Comparison of ENCODE assay signal across 9 cellular contexts in the genomic region with DNA sequence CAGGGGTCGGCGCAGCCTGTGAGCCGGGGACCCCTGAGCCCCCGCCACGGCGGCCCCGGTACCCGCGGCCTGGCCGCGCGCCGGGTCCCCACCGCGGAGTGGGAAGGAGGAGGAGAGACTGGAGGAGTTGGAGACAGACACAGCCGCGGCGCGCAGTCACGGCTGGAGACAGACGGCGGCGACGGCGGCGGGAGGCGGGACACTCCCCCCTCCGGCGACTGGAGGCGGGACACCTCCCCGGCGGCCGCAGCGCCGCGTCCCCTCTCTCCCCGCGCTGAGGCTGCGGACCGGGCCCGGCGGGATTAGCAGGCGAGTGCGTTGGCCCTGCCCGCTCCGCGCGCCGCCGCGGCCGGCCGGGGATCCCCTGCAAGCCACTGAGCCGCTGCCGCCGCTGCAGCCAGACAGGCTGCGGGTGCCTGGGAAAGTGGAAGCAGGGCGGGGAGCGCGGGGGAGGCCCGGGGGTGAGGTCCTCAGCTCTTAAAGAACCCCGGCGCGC. TPM values are rescaled to one million over a fixed set of nuclear protein-coding genes. Genes with fewer than 3 reads are reported as not detected.
DNase-seq lines count a peak whose midpoint lies in the region; ATAC-seq, FAIRE-seq and TF ChIP-seq lines count a peak whose summit lies in the region.
"Had no signal": no experiment of that assay in that cellular context is flagged by ENCODE, and none has a peak within 500 bp of the region (broad histone marks: within the 10 kb centered on the region; RNA-seq: fewer than 3 reads in every experiment).

No MANE protein-coding gene starts in this region.

- no peak overlapping the region for H2AK5ac ChIP-seq in trophoblast cell (ENCODE audit: low read length)

- peak; percentile 29 to 38 for ATAC-seq in CD4-positive, CD25-positive, alpha-beta regulatory T cell (ENCODE audit: low read depth in 2 of 2)
- peak; percentile 40 for ATAC-seq in GM21526 (IDR thresholded peaks at IDR 0.05; ENCODE audit: low FRiP score, unreplicated experiment)

- no peak overlapping the region for H3K18ac ChIP-seq in trophoblast cell (ENCODE audit: low read length)

- H3K79me1 ChIP-seq in trophoblast cell (ENCODE audit: low read length) = peaks cover 12% of the 10 kb centered on the region

- H3K9me3 Mint-ChIP-seq in CD4-positive, CD25-positive, alpha-beta regulatory T cell = no peaks in the 10 kb centered on the region
- H3K9me3 Mint-ChIP-seq: IgD-negative memory B cell had no signal

- peak overlapping the region; percentile 81 for H2BK120ac ChIP-seq in trophoblast cell (ENCODE audit: insufficient read depth, low read length, poor library complexity)

- no peaks in the 10 kb centered on the region for H4K20me1 ChIP-seq in OCI-LY1 (ENCODE audit: insufficient read depth, low read length)

- H3K4me3 ChIP-seq in CD4-positive, CD25-positive, alpha-beta regulatory T cell (ENCODE audit: low read depth, low read length) = no peak overlapping the region
- H3K4me3 ChIP-seq in OCI-LY1 (ENCODE audit: low read depth, low read length, poor library complexity, severe bottlenecking) = peak overlapping the region; percentile 58
- peak overlapping the region; percentile 86 for H3K4me3 ChIP-seq in trophoblast cell (ENCODE audit: low read depth, low read length)
- H3K4me3 ChIP-seq in urinary bladder (ENCODE audit: low read depth, low read length) = peak overlapping the region; percentile 90

- H3K23ac ChIP-seq in trophoblast cell (ENCODE audit: low read length) = no peak overlapping the region

- H3K4me2 ChIP-seq in OCI-LY1 (ENCODE audit: low read length) (peak overlapping the region; percentile 70), trophoblast cell (ENCODE audit: low read length) (peak overlapping the region; percentile 81)

- no peaks in the 10 kb centered on the region for H3F3A ChIP-seq in OCI-LY1 (ENCODE audit: insufficient read depth, low read length)

- intact Hi-C loops in head of caudate nucleus (cut with DNase I) = loop anchor here (10.0 kb wide), 3 partner anchors 157 to 507 kb away; a partner anchor contains a TSS

- H3K9me3 ChIP-seq in CD4-positive, CD25-positive, alpha-beta regulatory T cell (ENCODE audit: control insufficient read depth in 2 of 2, low read length in 2 of 2) = no peaks in the 10 kb centered on the region
- H3K9me3 ChIP-seq in OCI-LY1 (ENCODE audit: low read length) (no peaks in the 10 kb centered on the region), trophoblast cell (ENCODE audit: insufficient read depth, low read depth, low read length) (no peaks in the 10 kb centered on the region)

- H3K27ac ChIP-seq in CD4-positive, CD25-positive, alpha-beta regulatory T cell (ENCODE audit: insufficient read depth, low read length, poor library complexity, severe bottlenecking) = peak overlapping the region; percentile 11
- H3K27ac ChIP-seq in OCI-LY1 (ENCODE audit: low read depth, low read length, poor library complexity, severe bottlenecking) (no peak overlapping the region), trophoblast cell (ENCODE audit: low read depth, low read length) (peak overlapping the region; percentile 13), urinary bladder (ENCODE audit: low read depth) (no peak overlapping the region)

- H3K9me2 ChIP-seq in OCI-LY1 (ENCODE audit: low read depth, low read length) = no peaks in the 10 kb centered on the region

- H3K27ac Mint-ChIP-seq in CD4-positive, CD25-positive, alpha-beta regulatory T cell = no peak overlapping the region

- peak overlapping the region; percentile 66 for H4K8ac ChIP-seq in trophoblast cell (ENCODE audit: low read depth, low read length)

- H2BK12ac ChIP-seq in trophoblast cell (ENCODE audit: low read length) = no peak overlapping the region

- H3K4me1 ChIP-seq in CD4-positive, CD25-positive, alpha-beta regulatory T cell (ENCODE audit: control insufficient read depth, insufficient read depth, low read length, poor library complexity, severe bottlenecking) = peaks cover 28% of the 10 kb centered on the region
- H3K4me1 ChIP-seq in OCI-LY1 (ENCODE audit: insufficient read depth, low read length, severe bottlenecking) (peaks cover 6% of the 10 kb centered on the region), trophoblast cell (ENCODE audit: control insufficient read depth in 1 of 2, insufficient read depth in 2 of 2, low read length in 2 of 2) (peaks cover 9 to 20% of the 10 kb centered on the region in 2 experiments), urinary bladder (ENCODE audit: insufficient read depth) (peaks cover 2% of the 10 kb centered on the region)

- H3K14ac ChIP-seq in trophoblast cell (ENCODE audit: low read length) = peak overlapping the region; percentile 25

- no peaks in the 10 kb centered on the region for H3K79me2 ChIP-seq in OCI-LY1 (ENCODE audit: insufficient read depth, low read length)
- peaks cover 7% of the 10 kb centered on the region for H3K79me2 ChIP-seq in trophoblast cell (ENCODE audit: control insufficient read depth, insufficient read depth, low read length, poor library complexity)

- H4K12ac ChIP-seq in trophoblast cell (ENCODE audit: low read depth, low read length) = no peak overlapping the region

- H2BK5ac ChIP-seq in trophoblast cell (ENCODE audit: low read depth, low read length, poor library complexity) = no peak overlapping the region

- peak; percentile 52 to 62 (median 55) for DNase-seq in CD4-positive, CD25-positive, alpha-beta regulatory T cell
- peak; percentile 15 for DNase-seq in activated gamma-delta T cell treated with Interleukin-2 at 50 U/mL for 16 hours
- peak in 39 of 42 donors; percentile 59 to 88 (median 74) for DNase-seq in head of caudate nucleus
- DNase-seq in trophoblast cell = peak; percentile 25 to 39
- DNase-seq in HTR-8/SVneo (ENCODE audit: insufficient read length, low spot score) = no peak

- H3K36me3 ChIP-seq in CD4-positive, CD25-positive, alpha-beta regulatory T cell (ENCODE audit: control insufficient read depth, insufficient read depth, low read length) = no peaks in the 10 kb centered on the region
- H3K36me3 ChIP-seq in OCI-LY1 (ENCODE audit: insufficient read depth, low read length) = no peaks in the 10 kb centered on the region
- H3K36me3 ChIP-seq in trophoblast cell (ENCODE audit: control insufficient read depth in 1 of 2, insufficient read depth in 2 of 2, low read length in 2 of 2) = no peaks in the 10 kb centered on the region
- no peaks in the 10 kb centered on the region for H3K36me3 ChIP-seq in urinary bladder (ENCODE audit: insufficient read depth)

- peak overlapping the region; percentile 92 for H4K91ac ChIP-seq in trophoblast cell (ENCODE audit: low read depth, low read length)

- H3K36me3 Mint-ChIP-seq in CD4-positive, CD25-positive, alpha-beta regulatory T cell = no peaks in the 10 kb centered on the region
- H3K36me3 Mint-ChIP-seq: IgD-negative memory B cell had no signal

- peak overlapping the region in 1 of 4 donors; percentile 41 for H3K4me3 Mint-ChIP-seq in CD4-positive, CD25-positive, alpha-beta regulatory T cell

- no CpG with 5 or more reads among the region's 64 CpGs for WGBS in trophoblast cell (ENCODE audit: extremely low coverage, insufficient coverage, insufficient read length)
- WGBS in urinary bladder = 3% methylated on average over 58 of the region's 64 CpGs

- H3K4me1 Mint-ChIP-seq in CD4-positive, CD25-positive, alpha-beta regulatory T cell = peaks cover 8 to 39% (median 27%) of the 10 kb centered on the region in 4 donors

- H3K4ac ChIP-seq in trophoblast cell (ENCODE audit: low read depth, low read length) = no peak overlapping the region

- no peak for FAIRE-seq in HTR-8/SVneo (lab: Jason Lieb, UNC)

- H3K9ac ChIP-seq in OCI-LY1 (ENCODE audit: low read length) (no peak overlapping the region; the same call in 1 of the 2 replicates), trophoblast cell (ENCODE audit: low read length) (peak overlapping the region; percentile 42)

- peaks cover 8% of the 10 kb centered on the region for H3K27me3 Mint-ChIP-seq in CD4-positive, CD25-positive, alpha-beta regulatory T cell

- no peak for TF ChIP-seq CTCF in OCI-LY1 (IDR thresholded peaks at IDR 0.05; ENCODE audit: low read length)

- H2AFZ ChIP-seq in OCI-LY1 (ENCODE audit: low read length) (no peak overlapping the region), trophoblast cell (ENCODE audit: insufficient read depth, low read length, poor library complexity) (peak overlapping the region; percentile 43)

- peaks cover 6% of the 10 kb centered on the region for H3K27me3 ChIP-seq in CD4-positive, CD25-positive, alpha-beta regulatory T cell (ENCODE audit: control insufficient read depth, insufficient read depth, low read length)
- H3K27me3 ChIP-seq in OCI-LY1 (ENCODE audit: insufficient read depth, low read length) (peaks cover 8% of the 10 kb centered on the region; the same call in 1 of the 2 replicates), trophoblast cell (ENCODE audit: insufficient read depth, low read length) (peaks cover 3% of the 10 kb centered on the region)

RNA-seq across cellular contexts. Expression of a gene that starts 1.0 kb away (rescaled TPM):
- total RNA-seq in CD4-positive, CD25-positive, alpha-beta regulatory T cell = 207 TPM
- polyA plus RNA-seq in CD4-positive, CD25-positive, alpha-beta regulatory T cell = 10 to 100 TPM; 42.4 to 58.7 (median 48.6) TPM
- polyA plus RNA-seq in trophoblast cell (2013) = 6.9 and 7.5 TPM in 2 replicates
- total RNA-seq in urinary bladder = 52.3 TPM
- 13.8 TPM for polyA plus RNA-seq in urinary bladder

Comparison
In these comparisons a context has a peak if more than half of its experiments do, and no peak if none do; other contexts are left out.
1. H3K27ac ChIP-seq: peak in CD4-positive, CD25-positive, alpha-beta regulatory T cell (single experiment) and trophoblast cell (single experiment); none in OCI-LY1 (single experiment) and urinary bladder (single experiment).